ENCODE assay signal across 8 cellular contexts in the genomic region with DNA sequence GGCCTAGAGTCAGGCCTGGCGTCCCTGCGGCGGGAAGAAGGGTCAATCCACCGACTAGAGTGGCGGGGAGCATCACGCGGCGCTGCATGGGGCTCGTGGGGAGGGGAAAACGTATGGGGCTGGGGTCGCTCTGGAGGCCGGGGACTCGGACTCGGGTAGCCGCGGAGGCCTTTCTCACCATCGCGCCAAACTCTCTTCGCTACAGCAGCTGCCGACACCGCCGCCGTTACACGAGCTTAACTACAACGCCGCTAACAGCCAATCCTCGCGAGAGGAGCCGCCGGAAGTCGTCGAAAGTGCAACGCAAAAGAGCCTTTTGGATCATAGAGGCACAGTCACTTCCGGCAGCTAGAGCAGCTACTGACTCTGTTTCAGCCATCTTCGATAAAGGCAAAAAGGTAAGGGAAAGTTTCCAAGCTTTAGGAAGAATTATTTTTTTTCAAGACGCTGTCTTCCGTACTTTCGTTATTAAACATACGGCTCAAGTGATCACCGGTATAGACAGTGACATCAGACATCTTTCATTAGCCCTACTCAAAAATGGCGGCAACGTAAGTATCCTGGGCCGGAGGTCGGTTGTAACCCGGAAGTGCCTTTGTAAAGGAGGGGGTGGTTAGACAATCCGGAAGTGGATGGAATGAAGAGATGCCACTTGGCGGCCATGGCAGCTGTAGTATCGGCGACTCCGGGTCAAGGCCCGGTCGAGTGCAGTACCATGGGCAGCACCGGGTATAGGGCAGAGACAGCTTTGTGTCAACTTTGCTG. TPM values are rescaled to one million over a fixed set of nuclear protein-coding genes. Genes with fewer than 3 reads are reported as not detected.
DNase-seq lines count a peak whose midpoint lies in the region; ATAC-seq and TF ChIP-seq lines count a peak whose summit lies in the region.

A gene (minus strand): TSS at position 247 of the 765 bp plus-strand sequence. CDS start 66 bp downstream, at position 181.
A gene with protein sequence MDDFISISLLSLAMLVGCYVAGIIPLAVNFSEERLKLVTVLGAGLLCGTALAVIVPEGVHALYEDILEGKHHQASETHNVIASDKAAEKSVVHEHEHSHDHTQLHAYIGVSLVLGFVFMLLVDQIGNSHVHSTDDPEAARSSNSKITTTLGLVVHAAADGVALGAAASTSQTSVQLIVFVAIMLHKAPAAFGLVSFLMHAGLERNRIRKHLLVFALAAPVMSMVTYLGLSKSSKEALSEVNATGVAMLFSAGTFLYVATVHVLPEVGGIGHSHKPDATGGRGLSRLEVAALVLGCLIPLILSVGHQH (plus strand): TSS at position 640 of the 765 bp plus-strand sequence. CDS start 678 bp downstream, outside the sequence.

- TF ChIP-seq CTCF in lung (IDR thresholded peaks at IDR 0.05; ENCODE audit: control extremely low read depth, extremely low read depth) = no peak

- POLR2A ChIA-PET in CD8-positive, alpha-beta memory T cell (lab: Charles Lee) = interaction anchor here (0.6 to 1.4 kb wide), 8 partner anchors 44 to 1003 kb away, joined by 3 to 8 read pairs (median 4); a partner anchor contains a TSS

- H3K9me3 ChIP-seq in CD8-positive, alpha-beta memory T cell (ENCODE audit: low read length) = no peaks in the 10 kb centered on the region
- H3K9me3 ChIP-seq in lung (ENCODE audit: control insufficient read depth in 2 of 2, insufficient read depth in 1 of 2, low read length in 1 of 2) = no peaks in the 10 kb centered on the region

- H3K36me3 ChIP-seq in CD8-positive, alpha-beta memory T cell (ENCODE audit: insufficient read depth, low read length) = peaks cover 28% of the 10 kb centered on the region
- peaks cover 13 to 14% of the 10 kb centered on the region in 2 donors for H3K36me3 ChIP-seq in lung (ENCODE audit: control insufficient read depth in 2 of 2, insufficient read depth in 2 of 2, low read length in 2 of 2)

- H3K27ac Mint-ChIP-seq in CD8-positive, alpha-beta memory T cell = peak within 1 kb of the TSS; percentile 97 to 100 (median 100)

- peak; percentile 91 to 98 (median 94) for DNase-seq in CD8-positive, alpha-beta memory T cell
- peak; percentile 96 for DNase-seq in HS-5 (ENCODE audit: low read depth)
- DNase-seq in NK-92 treated with Interleukin-12 subunit alpha and Interleukin-12 subunit beta, amount 100 ng/mL, for 24 hours (lab: John Stamatoyannopoulos, UW) = peak; percentile 89
- peak; percentile 93 for DNase-seq in activated CD8-positive, alpha-beta memory T cell treated with anti-CD3 and anti-CD28 coated beads for 24 hours
- peak; percentile 90 for DNase-seq in effector CD8-positive, alpha-beta T cell (lab: John Stamatoyannopoulos, UW)
- peak; percentile 98 for DNase-seq in lung (ENCODE audit: low spot score)
- DNase-seq in stimulated activated CD4-positive, alpha-beta T cell treated with anti-CD3 and anti-CD28 coated beads, TNF-alpha, amount 100 ng/mL, for 4 hours (ENCODE audit: low read depth in 3 of 3) = peak; percentile 75 to 86 (median 84)

- H3K4me3 Mint-ChIP-seq in CD8-positive, alpha-beta memory T cell = peak within 1 kb of the TSS; percentile 90 to 100 (median 98)

- H3K9me3 Mint-ChIP-seq in CD8-positive, alpha-beta memory T cell = no peaks in the 10 kb centered on the region

- H3K27me3 Mint-ChIP-seq in CD8-positive, alpha-beta memory T cell = no peaks in the 10 kb centered on the region

- peak within 1 kb of the TSS; percentile 86 for H3K27ac ChIP-seq in CD8-positive, alpha-beta memory T cell (ENCODE audit: low read depth, low read length)
- H3K27ac ChIP-seq in lung (ENCODE audit: low read depth in 1 of 2, low read length in 1 of 2) = peak within 1 kb of the TSS; percentile 90 to 93

- 0 to 1% methylated on average over 53 of the region's 53 CpGs for WGBS in lung, 2 donors

- peaks cover 70 to 92% (median 88%) of the 10 kb centered on the region in 3 donors for H3K4me1 Mint-ChIP-seq in CD8-positive, alpha-beta memory T cell

- peaks cover 57% of the 10 kb centered on the region for H3K4me1 ChIP-seq in CD8-positive, alpha-beta memory T cell (ENCODE audit: insufficient read depth, low read length)
- peaks cover 7 to 22% of the 10 kb centered on the region in 2 donors for H3K4me1 ChIP-seq in lung (ENCODE audit: control insufficient read depth in 2 of 2, insufficient read depth in 2 of 2, low read length in 2 of 2)

- peak; percentile 49 for ATAC-seq in GM19468 (IDR thresholded peaks at IDR 0.05; ENCODE audit: extremely low read depth, unreplicated experiment)
- ATAC-seq in lung (ENCODE audit: insufficient read depth, low FRiP score) = peak; percentile 97

- CTCF ChIA-PET in CD8-positive, alpha-beta memory T cell (lab: Charles Lee) = interaction anchor here (1.0 kb wide), 1 partner anchor 247 kb away, joined by 4 read pairs; no protein-coding TSS in a partner anchor

- H3K4me3 ChIP-seq in CD8-positive, alpha-beta memory T cell (ENCODE audit: low read length) = peak within 1 kb of the TSS; percentile 79
- H3K4me3 ChIP-seq in lung = peak within 1 kb of the TSS; percentile 99

- no peaks in the 10 kb centered on the region for H3K27me3 ChIP-seq in CD8-positive, alpha-beta memory T cell (ENCODE audit: insufficient read depth, low read length, poor library complexity, severe bottlenecking)
- no peaks in the 10 kb centered on the region for H3K27me3 ChIP-seq in lung (ENCODE audit: control insufficient read depth, insufficient read depth)

- peaks cover 6 to 48% (median 12%) of the 10 kb centered on the region in 3 donors for H3K36me3 Mint-ChIP-seq in CD8-positive, alpha-beta memory T cell

RNA-seq across cellular contexts. Expression of the first gene that starts in this region (rescaled TPM):
- total RNA-seq in CD8-positive, alpha-beta memory T cell = 100 to 1,000 TPM; 406 to 410 TPM
- polyA plus RNA-seq in CD8-positive, alpha-beta memory T cell = 61.2 TPM
- 100 to 1,000 TPM in 1 of 2 donors, 10 to 100 TPM in 1; 69.1 to 138 TPM for total RNA-seq in lung
- polyA plus RNA-seq in lung = 100 to 1,000 TPM; 139 to 203 TPM

RNA-seq across cellular contexts. Expression of the second gene that starts in this region (rescaled TPM):
- total RNA-seq in CD8-positive, alpha-beta memory T cell = 10 to 100 TPM; 51.3 to 53.6 TPM
- polyA plus RNA-seq in CD8-positive, alpha-beta memory T cell = 18.9 TPM
- total RNA-seq in lung = 10 to 100 TPM; 60.4 to 74.9 TPM
- polyA plus RNA-seq in lung = 10 to 100 TPM; 20.5 to 26.5 TPM

Comparison
In these comparisons a context has a peak if more than half of its experiments do, and no peak if none do; other contexts are left out.
1. Peak in every context shown above with its lines: DNase-seq, ATAC-seq, H3K4me3 ChIP-seq and H3K27ac ChIP-seq.